13 cellular contexts compared by ENCODE assay signal in genomic region chrX:14922437-14922836, GRCh38. TPM values are rescaled to one million over a fixed set of nuclear protein-coding genes. Genes with fewer than 3 reads are reported as not detected.
DNase-seq lines count a peak whose midpoint lies in the region; ATAC-seq, FAIRE-seq and TF ChIP-seq lines count a peak whose summit lies in the region.
"Had no signal": no experiment of that assay in that cellular context is flagged by ENCODE, and none has a peak within 500 bp of the region (broad histone marks: within the 10 kb centered on the region; RNA-seq: fewer than 3 reads in every experiment).

No MANE protein-coding gene starts in this region.

- TF ChIP-seq CTCF in left ventricle myocardium inferior (IDR thresholded peaks at IDR 0.05; ENCODE audit: borderline replicate concordance), result no peak
- no peak for TF ChIP-seq CTCF in D721Med (IDR thresholded peaks at IDR 0.05; ENCODE audit: insufficient read depth, missing control alignments)

- DNase-seq in right cardiac atrium (no peak), left ventricle myocardium inferior (no peak), fibroblast of peridontal ligament (ENCODE audit: extremely low read depth) (peak; percentile 86), stromal cell of bone marrow (ENCODE audit: low read depth) (peak; percentile 67), NCI-H748 (lab: John Stamatoyannopoulos, UW; ENCODE audit: unreplicated experiment) (no peak), D721Med (ENCODE audit: insufficient read length, low spot score) (no peak), CD1c-positive myeloid dendritic cell (ENCODE audit: extremely low spot score) (no peak)
- DNase-seq: natural killer cell, NCI-H2081 treated with DMSO at 0.1 percent for 48 hours, small intestine had no signal

- H3K27ac ChIP-seq in right cardiac atrium (ENCODE audit: low read length) (no peak overlapping the region), left ventricle myocardium inferior (replicated peaks) (no peak overlapping the region)
- H3K27ac ChIP-seq: BLaER1 treated with 17β-estradiol and CSF1 and Interleukin-3, amounts not matched to agents 10 nM and 100 nM had no signal

- H3K4me1 ChIP-seq in right cardiac atrium (ENCODE audit: control insufficient read depth, insufficient read depth, low read length) (peaks cover under 1% of the 10 kb centered on the region), left ventricle myocardium inferior (no peaks in the 10 kb centered on the region)

- intact Hi-C loops in right cardiac atrium (cut with DNase I), result no loop called here
- intact Hi-C loops in left ventricle myocardium inferior (cut with micrococcal nuclease), result no loop called here

- FAIRE-seq in D721Med (lab: Jason Lieb, UNC), result no peak
- FAIRE-seq: K562, small intestine had no signal

- peaks cover 4% of the 10 kb centered on the region for H3K36me3 ChIP-seq in left ventricle myocardium inferior

- no peak overlapping the region for H3K4me3 ChIP-seq in right cardiac atrium (ENCODE audit: low read length)
- no peak overlapping the region for H3K4me3 ChIP-seq in left ventricle myocardium inferior
- H3K4me3 ChIP-seq: BLaER1 treated with 17β-estradiol and CSF1 and Interleukin-3, amounts not matched to agents 10 nM and 100 nM; K562 had no signal

- 80% methylated on average over 6 of the region's 6 CpGs for WGBS in right cardiac atrium

- H3K27me3 ChIP-seq in right cardiac atrium (ENCODE audit: control insufficient read depth, insufficient read depth), result no peaks in the 10 kb centered on the region
- no peaks in the 10 kb centered on the region for H3K27me3 ChIP-seq in left ventricle myocardium inferior (ENCODE audit: low read depth)

- no peaks in the 10 kb centered on the region for H3K9me3 ChIP-seq in right cardiac atrium (ENCODE audit: control insufficient read depth, low read length)
- H3K9me3 ChIP-seq in left ventricle myocardium inferior (replicated peaks), result no peaks in the 10 kb centered on the region
- H3K9me3 ChIP-seq: BLaER1 treated with 17β-estradiol and CSF1 and Interleukin-3, amounts not matched to agents 10 nM and 100 nM had no signal

- peak; percentile 26 to 50 for ATAC-seq in right cardiac atrium
- ATAC-seq in SK-N-SH treated with all-trans-retinoic acid at 6 μM for 48 hours, result peak; percentile 97
- ATAC-seq: K562, natural killer cell had no signal

TF ChIP-seq in SK-N-SH treated with all-trans-retinoic acid at 6 μM for 48 hours, 23 proteins besides CTCF, POLR2A, EP300 and RAD21:
- TF ChIP-seq CSRNP3 (CRISPR knock-in tag; IDR thresholded peaks at IDR 0.05), result no peak
- no peak for TF ChIP-seq OSR1 (CRISPR knock-in tag; IDR thresholded peaks at IDR 0.05)
- no peak for TF ChIP-seq ARNTL (CRISPR knock-in tag; IDR thresholded peaks at IDR 0.05; ENCODE audit: borderline replicate concordance, low read depth)
- TF ChIP-seq CSDC2 (CRISPR knock-in tag; IDR thresholded peaks at IDR 0.05), result no peak
- no peak for TF ChIP-seq TCF4 (CRISPR knock-in tag; IDR thresholded peaks at IDR 0.05; ENCODE audit: borderline replicate concordance)
- no peak for TF ChIP-seq CREB5 (CRISPR knock-in tag; IDR thresholded peaks at IDR 0.05; ENCODE audit: low read depth)
- no peak for TF ChIP-seq POU6F1 (CRISPR knock-in tag; IDR thresholded peaks at IDR 0.05; ENCODE audit: borderline replicate concordance, low read depth)
- no peak for TF ChIP-seq SNAI2 (CRISPR knock-in tag; IDR thresholded peaks at IDR 0.05)
- TF ChIP-seq TOX (CRISPR knock-in tag; IDR thresholded peaks at IDR 0.05; ENCODE audit: borderline replicate concordance), result no peak
- no peak for TF ChIP-seq PPARA (CRISPR knock-in tag; IDR thresholded peaks at IDR 0.05; ENCODE audit: borderline replicate concordance)
- no peak for TF ChIP-seq ZNF8 (CRISPR knock-in tag; IDR thresholded peaks at IDR 0.05)
- TF ChIP-seq RARB (CRISPR knock-in tag; IDR thresholded peaks at IDR 0.05), result no peak

RNA-seq across cellular contexts. Expression of gene MOSPD2, which starts 49.2 kb away (rescaled TPM):
- total RNA-seq in right cardiac atrium, result 1 to 10 TPM; 4.4 to 8.1 (median 7.0) TPM
- polyA plus RNA-seq in right cardiac atrium, result 2.8 TPM
- 6.2 TPM for total RNA-seq in left ventricle myocardium inferior

RNA-seq across cellular contexts. Expression of gene FANCB, which starts 49.6 kb away (rescaled TPM):
- total RNA-seq in right cardiac atrium, result 1 to 10 TPM in 2 of 4 donors, under 1 TPM in 2; 0.53 to 1.1 (median 0.98) TPM
- 0.11 TPM for polyA plus RNA-seq in right cardiac atrium
- total RNA-seq in left ventricle myocardium inferior, result 0.66 TPM

Comparison
In these comparisons a context has a peak if more than half of its experiments do, and no peak if none do; other contexts are left out.
1. DNase-seq: peak in fibroblast of peridontal ligament (single experiment) and stromal cell of bone marrow (single experiment); none in right cardiac atrium (0 of 3), left ventricle myocardium inferior (single experiment), NCI-H748 (single experiment), D721Med (single experiment) and CD1c-positive myeloid dendritic cell (single experiment).